Comparison of ENCODE assay signal across 8 cellular contexts in genomic region chr22:29553391-29554224, GRCh38. TPM values are rescaled to one million over a fixed set of nuclear protein-coding genes. Genes with fewer than 3 reads are reported as not detected.
DNase-seq lines count a peak whose midpoint lies in the region; ATAC-seq, FAIRE-seq and TF ChIP-seq lines count a peak whose summit lies in the region.

Gene THOC5 (minus strand): TSS chr22:29553757. CDS start chr22:29549147, 4,610 bp downstream.

- peak within 1 kb of the TSS; percentile 84 for H3K4me3 ChIP-seq in psoas muscle

- H3K36me3 ChIP-seq in psoas muscle (ENCODE audit: insufficient read depth in 1 of 2, low read depth in 1 of 2), result peaks cover 0 to 20% of the 10 kb centered on the region in 2 donors

- ATAC-seq in GM18499 (IDR thresholded peaks at IDR 0.05; ENCODE audit: insufficient read depth, unreplicated experiment) (peak; percentile 89), HG02943 (IDR thresholded peaks at IDR 0.05; ENCODE audit: low read depth, unreplicated experiment) (peak; percentile 75), left ventricle myocardium superior (peak; percentile 99), psoas muscle (peak; percentile 99 to 100 (median 99))

- WGBS in psoas muscle, 3 donors, result 0 to 1% (median 0%) methylated on average over 43 of the region's 43 CpGs

- TF ChIP-seq CTCF in psoas muscle (IDR thresholded peaks at IDR 0.05), result peak; percentile 70

- intact Hi-C loops in left ventricle myocardium superior (cut with micrococcal nuclease), result no loop called here
- intact Hi-C loops in psoas muscle (cut with DNase I), result loop anchor here in 1 of 2 donors (5.0 kb wide), 1 partner anchor 49 kb away; the partner anchor contains the start of gene NF2

- no peaks in the 10 kb centered on the region for H3K27me3 ChIP-seq in psoas muscle (ENCODE audit: insufficient read depth in 3 of 3, low read length in 2 of 3)

- H3K27ac ChIP-seq in angular gyrus (ENCODE audit: low read depth, low read length), result peak within 1 kb of the TSS; percentile 81
- H3K27ac ChIP-seq in psoas muscle, result peak within 1 kb of the TSS; percentile 90

- H3K9me3 ChIP-seq in psoas muscle, result no peaks in the 10 kb centered on the region

- peaks cover 8% of the 10 kb centered on the region for H3K4me1 ChIP-seq in psoas muscle

- FAIRE-seq in urothelium cell line (lab: Jason Lieb, UNC), result peak; percentile 78

- DNase-seq in NCI-H187 (lab: John Stamatoyannopoulos, UW) (peak; percentile 61 to 64), T-helper 2 cell (peak; percentile 65 to 93 (median 80)), left ventricle myocardium superior (peak; percentile 96), psoas muscle (peak; percentile 95 to 98), urothelium cell line (ENCODE audit: low spot score) (peak; percentile 99)

RNA-seq across cellular contexts. Expression of gene THOC5, which starts in this region (rescaled TPM):
- total RNA-seq in left ventricle myocardium superior (41.5 TPM), psoas muscle (10 to 100 TPM; 42.8 to 56.0 (median 47.5) TPM)
- 10 to 100 TPM; 33.8 to 52.0 (median 40.5) TPM for polyA plus RNA-seq in psoas muscle

Comparison
In these comparisons a context has a peak if more than half of its experiments do, and no peak if none do; other contexts are left out.
1. Peak in every context shown above with its lines: DNase-seq, ATAC-seq, H3K4me3 ChIP-seq and H3K27ac ChIP-seq.